ENCODE assay signal across 11 cellular contexts in the genomic region with DNA sequence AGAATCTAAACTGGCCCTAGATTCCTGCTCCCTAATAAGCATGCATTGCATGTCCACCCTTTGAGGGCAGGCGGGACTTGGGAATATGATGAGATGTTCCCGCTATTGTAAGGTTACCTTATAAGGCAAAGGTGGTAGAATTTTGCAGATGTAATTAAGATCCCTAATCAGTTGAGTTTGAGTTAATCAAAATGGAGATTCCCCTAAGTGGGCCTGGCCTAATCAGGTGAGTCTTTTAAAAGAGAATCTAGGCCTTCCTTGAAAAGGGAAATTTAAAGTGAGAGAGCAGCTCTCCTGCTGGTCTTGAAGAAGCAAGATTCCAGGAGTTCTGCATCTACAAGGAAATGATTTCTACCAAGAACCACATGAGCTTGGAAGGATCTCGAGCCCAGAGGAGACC.
"Had no signal": no experiment of that assay in that cellular context is flagged by ENCODE, and none has a peak within 500 bp of the region (broad histone marks: within the 10 kb centered on the region; RNA-seq: fewer than 3 reads in every experiment).

No MANE protein-coding gene starts in this region.

- ATAC-seq: GM23338, HCT116 had no signal

- DNase-seq: GM23248, GOT3, H7, H9, HCEC 1CT, HFFc6 had no signal

- H3K9ac ChIP-seq: GM23248 had no signal

- H3K4me3 ChIP-seq: GM23248, GM23338, HAP-1 had no signal

- H3K9me3 ChIP-seq: HAP-1 had no signal

- H2AFZ ChIP-seq: GM23248, GM23338 had no signal

- H3K36me3 ChIP-seq: HAP-1 had no signal

- FAIRE-seq: H1, H54 had no signal

- H3K4me2 ChIP-seq: GM23338 had no signal

- H3K27ac ChIP-seq: GM23248 had no signal

- H3K4me1 ChIP-seq: HAP-1 had no signal
